Comparison of ENCODE assay signal across 7 cellular contexts in genomic region chr5:134141346-134142050, GRCh38. TPM values are rescaled to one million over a fixed set of nuclear protein-coding genes. Genes with fewer than 3 reads are reported as not detected.
DNase-seq lines count a peak whose midpoint lies in the region; ATAC-seq and TF ChIP-seq lines count a peak whose summit lies in the region.

No MANE protein-coding gene starts in this region.

- H2AFZ ChIP-seq in H9 (ENCODE audit: low read length), result no peak overlapping the region

- no peak overlapping the region for H3K4me2 ChIP-seq in H9 (ENCODE audit: insufficient read depth, insufficient read length, low read length)

- no peaks in the 10 kb centered on the region for H3K9me3 ChIP-seq in CD8-positive, alpha-beta T cell (ENCODE audit: low read length)
- H3K9me3 ChIP-seq in H9 (ENCODE audit: control insufficient read depth, low read depth, low read length), result no peaks in the 10 kb centered on the region

- DNase-seq in CD8-positive, alpha-beta T cell, result peak in 3 of 7 experiments; percentile 17 to 50 (median 26)
- DNase-seq in H9, result peak; percentile 24
- no peak for DNase-seq in activated naive CD8-positive, alpha-beta T cell treated with anti-CD3 and anti-CD28 coated beads, Interleukin-2, amount 50 U/mL, for 24 hours
- peak; percentile 46 for DNase-seq in myocyte (ENCODE audit: low read depth)
- no peak for DNase-seq in pons (ENCODE audit: low spot score)
- no peak for DNase-seq in NCI-H345 treated with DMSO at 0.1 percent for 48 hours (lab: John Stamatoyannopoulos, UW; ENCODE audit: unreplicated experiment)
- no peak for DNase-seq in midbrain (lab: John Stamatoyannopoulos, UW)

- H4K91ac ChIP-seq in H9 (ENCODE audit: insufficient read length, low read depth, low read length), result no peak overlapping the region

- no peaks in the 10 kb centered on the region for H3K79me2 ChIP-seq in H9 (ENCODE audit: insufficient read depth, low read length)

- no peak overlapping the region for H2BK20ac ChIP-seq in H9 (ENCODE audit: low read depth, low read length, poor library complexity, severe bottlenecking)

- no peak overlapping the region for H3K4me3 ChIP-seq in CD8-positive, alpha-beta T cell (ENCODE audit: low read depth, low read length)

- no peaks in the 10 kb centered on the region for H3K23me2 ChIP-seq in H9 (ENCODE audit: insufficient read length, low read depth, low read length, poor library complexity, severe bottlenecking)

- H3K4ac ChIP-seq in H9 (ENCODE audit: low read depth, low read length), result no peak overlapping the region

- peaks cover 4% of the 10 kb centered on the region for H4K20me1 ChIP-seq in H9 (ENCODE audit: control insufficient read depth, insufficient read depth, insufficient read length)

- H3K4me1 ChIP-seq in CD8-positive, alpha-beta T cell (ENCODE audit: insufficient read depth, low read length), result peaks cover 50% of the 10 kb centered on the region
- no peaks in the 10 kb centered on the region for H3K4me1 ChIP-seq in H9 (ENCODE audit: insufficient read depth, low read length)

- H3K27ac ChIP-seq in CD8-positive, alpha-beta T cell (ENCODE audit: low read depth, low read length), result no peak overlapping the region
- H3K27ac ChIP-seq in H9 (ENCODE audit: insufficient read length, low read depth, low read length), result no peak overlapping the region

- no peak overlapping the region for H2BK12ac ChIP-seq in H9 (ENCODE audit: insufficient read length, low read depth, low read length)

- H3K14ac ChIP-seq in H9 (ENCODE audit: insufficient read depth, low read length), result no peak overlapping the region

- no peaks in the 10 kb centered on the region for H3K27me3 ChIP-seq in CD8-positive, alpha-beta T cell (ENCODE audit: insufficient read depth, low read length)
- H3K27me3 ChIP-seq in H9 (ENCODE audit: insufficient read depth, low read length), result no peaks in the 10 kb centered on the region

- H3K27ac Mint-ChIP-seq in CD8-positive, alpha-beta T cell, result peak overlapping the region; percentile 96
- peak overlapping the region in 2 of 3 experiments; percentile 1 to 63; a peak in 4 of 7 replicates for H3K27ac Mint-ChIP-seq in H9
- H3K27ac Mint-ChIP-seq in activated naive CD8-positive, alpha-beta T cell treated with anti-CD3 and anti-CD28 coated beads, Interleukin-2, amount 50 U/mL, for 24 hours, result peak overlapping the region; percentile 40

- H3K18ac ChIP-seq in H9 (ENCODE audit: insufficient read length, low read depth, low read length), result no peak overlapping the region

- no peak for ATAC-seq in CD8-positive, alpha-beta T cell
- no peak for ATAC-seq in activated naive CD8-positive, alpha-beta T cell treated with anti-CD3 and anti-CD28 coated beads, Interleukin-2, amount 50 U/mL, for 24 hours

- TF ChIP-seq CTCF in CD8-positive, alpha-beta T cell (IDR thresholded peaks at IDR 0.05), result no peak
- no peak for TF ChIP-seq CTCF in H9 (conservative IDR thresholded peaks at IDR 0.05)

- peaks cover 77% of the 10 kb centered on the region for H3K4me1 Mint-ChIP-seq in CD8-positive, alpha-beta T cell (ENCODE audit: low read depth)
- peaks cover 10 to 20% of the 10 kb centered on the region in 2 experiments; a peak in 3 of 4 replicates for H3K4me1 Mint-ChIP-seq in H9
- H3K4me1 Mint-ChIP-seq in activated naive CD8-positive, alpha-beta T cell treated with anti-CD3 and anti-CD28 coated beads, Interleukin-2, amount 50 U/mL, for 24 hours, result peaks cover 66% of the 10 kb centered on the region

- CTCF ChIA-PET in CD8-positive, alpha-beta T cell (lab: Charles Lee), result interaction anchor here (1.3 to 29.2 kb wide), 5 partner anchors 20 to 115 kb away, joined by 3 to 773 read pairs (median 4); partner anchors contain the start of gene SKP1

- peaks cover 93% of the 10 kb centered on the region for H3K36me3 ChIP-seq in CD8-positive, alpha-beta T cell (ENCODE audit: insufficient read depth, low read length)

- H4K8ac ChIP-seq in H9 (replicated peaks; ENCODE audit: insufficient read length, low read depth, low read length), result no peak overlapping the region

- no peak overlapping the region for H3T11ph ChIP-seq in H9 (ENCODE audit: low read length)

- H2AK5ac ChIP-seq in H9 (ENCODE audit: insufficient read length, low read length), result no peak overlapping the region

- peaks cover 6% of the 10 kb centered on the region for H3K79me1 ChIP-seq in H9 (ENCODE audit: insufficient read depth, low read depth, low read length, poor library complexity, severe bottlenecking)

- no peaks in the 10 kb centered on the region for H3K9me3 Mint-ChIP-seq in CD8-positive, alpha-beta T cell
- no peaks in the 10 kb centered on the region for H3K9me3 Mint-ChIP-seq in H9
- H3K9me3 Mint-ChIP-seq in activated naive CD8-positive, alpha-beta T cell treated with anti-CD3 and anti-CD28 coated beads, Interleukin-2, amount 50 U/mL, for 24 hours, result no peaks in the 10 kb centered on the region

- WGBS in H9 (ENCODE audit: extremely low coverage, insufficient read length, low lambda C conversion rate), result no CpG with 5 or more reads among the region's 9 CpGs

- no peak overlapping the region for H2BK15ac ChIP-seq in H9 (ENCODE audit: low read depth, low read length)

- H3K36me3 Mint-ChIP-seq in CD8-positive, alpha-beta T cell, result peaks cover 98% of the 10 kb centered on the region
- peaks cover 9 to 41% (median 31%) of the 10 kb centered on the region in 3 experiments; a peak in 6 of 7 replicates for H3K36me3 Mint-ChIP-seq in H9 (ENCODE audit: insufficient read depth in 1 of 3, low read depth in 3 of 3)
- peaks cover 32% of the 10 kb centered on the region for H3K36me3 Mint-ChIP-seq in activated naive CD8-positive, alpha-beta T cell treated with anti-CD3 and anti-CD28 coated beads, Interleukin-2, amount 50 U/mL, for 24 hours (ENCODE audit: low read depth)

- intact Hi-C loops in CD8-positive, alpha-beta T cell (cut with DNase I, micrococcal nuclease), result no loop called here

- no peak overlapping the region for H4K5ac ChIP-seq in H9 (ENCODE audit: insufficient read length, low read depth, low read length)

- no peak overlapping the region for H3K9ac ChIP-seq in H9 (ENCODE audit: extremely low read depth, insufficient read length, low read length)

- no peak overlapping the region for H2BK5ac ChIP-seq in H9 (ENCODE audit: insufficient read length, low read length)

- POLR2A ChIA-PET in CD8-positive, alpha-beta T cell (lab: Charles Lee), result interaction anchor here (1.0 to 16.0 kb wide), 2 partner anchors 35 to 99 kb away, joined by 4 to 185 read pairs; no protein-coding TSS in a partner anchor

- H3K23ac ChIP-seq in H9 (ENCODE audit: insufficient read length, low read depth, low read length), result no peak overlapping the region

- H3K27me3 Mint-ChIP-seq in CD8-positive, alpha-beta T cell (ENCODE audit: low read depth), result no peaks in the 10 kb centered on the region
- no peaks in the 10 kb centered on the region for H3K27me3 Mint-ChIP-seq in H9 (ENCODE audit: low read depth)
- no peaks in the 10 kb centered on the region for H3K27me3 Mint-ChIP-seq in activated naive CD8-positive, alpha-beta T cell treated with anti-CD3 and anti-CD28 coated beads, Interleukin-2, amount 50 U/mL, for 24 hours

- H3K4me3 Mint-ChIP-seq in CD8-positive, alpha-beta T cell, result no peak overlapping the region
- H3K4me3 Mint-ChIP-seq in H9, result no peak overlapping the region
- no peak overlapping the region for H3K4me3 Mint-ChIP-seq in activated naive CD8-positive, alpha-beta T cell treated with anti-CD3 and anti-CD28 coated beads, Interleukin-2, amount 50 U/mL, for 24 hours

- no peak overlapping the region for H2BK120ac ChIP-seq in H9 (ENCODE audit: low read depth, low read length, poor library complexity, severe bottlenecking)

- H3K56ac ChIP-seq in H9 (ENCODE audit: insufficient read length, low read depth, low read length), result no peak overlapping the region

RNA-seq across cellular contexts. Expression of gene TCF7, which starts 27.0 kb away (rescaled TPM):
- 100 to 1,000 TPM; 517 to 538 TPM for total RNA-seq in CD8-positive, alpha-beta T cell
- total RNA-seq in H9 (2021), result 17.2 and 18.2 TPM in 2 replicates
- total RNA-seq in myocyte, result 0.27 and 1.2 TPM in 2 replicates
- polyA plus RNA-seq in myocyte (2012), result 1.7 TPM

RNA-seq across cellular contexts. Expression of gene SKP1, which starts 35.3 kb away (rescaled TPM):
- total RNA-seq in CD8-positive, alpha-beta T cell, result 100 to 1,000 TPM; 290 to 301 TPM
- total RNA-seq in H9 (2021), result 348 and 350 TPM in 2 replicates
- total RNA-seq in myocyte, result 457 and 487 TPM in 2 replicates
- 854 TPM for polyA plus RNA-seq in myocyte (2012)

Comparison
In these comparisons a context has a peak if more than half of its experiments do, and no peak if none do; other contexts are left out.
1. DNase-seq: peak in H9 (single experiment) and myocyte (single experiment); none in activated naive CD8-positive, alpha-beta T cell treated with anti-CD3 and anti-CD28 coated beads, Interleukin-2, amount 50 U/mL, for 24 hours (single experiment), pons (single experiment), NCI-H345 treated with DMSO at 0.1 percent for 48 hours (single experiment) and midbrain (single experiment).
2. H3K27ac Mint-ChIP-seq: peak in every context shown above with its lines; median percentile 96 in CD8-positive, alpha-beta T cell; 40 in activated naive CD8-positive, alpha-beta T cell treated with anti-CD3 and anti-CD28 coated beads, Interleukin-2, amount 50 U/mL, for 24 hours; 32 in H9.
3. RNA of gene TCF7, which starts 27.0 kb away (total RNA-seq): 517 to 538 TPM in CD8-positive, alpha-beta T cell; 17.2 to 18.2 TPM in H9 and 0.27 to 1.2 TPM in myocyte; every median in the first group is over 10 times any median in the second.